ENCODE assay signal across 1 cellular context in the genomic region with DNA sequence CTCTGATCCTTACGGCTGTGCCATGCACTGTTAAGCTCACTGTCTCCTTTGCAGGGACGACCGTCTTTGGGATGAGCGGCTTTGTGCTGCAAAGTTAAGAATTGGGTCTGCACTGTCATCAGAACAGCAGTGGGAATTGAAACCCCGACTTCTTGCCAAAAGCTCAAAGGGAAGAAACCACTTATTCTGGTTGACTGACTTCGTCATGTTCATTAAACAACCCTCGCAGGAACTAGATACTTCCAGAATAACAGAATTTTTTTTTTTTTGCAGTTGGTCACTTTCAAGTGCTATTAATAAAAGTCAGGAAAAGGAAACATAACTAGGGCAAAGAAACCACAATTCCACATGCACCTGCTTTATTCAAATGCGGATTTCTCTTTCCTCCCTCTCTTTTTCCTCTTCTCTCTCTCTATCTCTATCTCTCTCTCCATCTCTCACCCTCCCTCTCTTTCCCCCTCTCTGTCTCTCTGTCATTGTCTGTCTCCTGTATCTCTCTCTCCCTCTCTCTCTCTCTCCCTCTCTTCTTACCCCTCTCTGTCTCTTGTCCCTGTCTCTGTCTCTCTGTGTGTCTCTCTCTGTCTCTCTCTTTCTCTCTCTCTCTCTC.
A peak's percentile ranks its signal among the peaks of the same experiment; 100 is the strongest.
TF ChIP-seq lines count a peak whose summit lies in the region.

No MANE protein-coding gene starts in this region.

TF ChIP-seq in GM12878, 131 proteins besides CTCF, POLR2A, EP300 and RAD21 (continued from another document and continues in another):
- TF ChIP-seq E2F8 (IDR thresholded peaks at IDR 0.05; ENCODE audit: low read depth, partially characterized antibody) (no peak), SREBF2 (IDR thresholded peaks at IDR 0.05; ENCODE audit: low read length) (no peak), ATF7 (IDR thresholded peaks at IDR 0.05; ENCODE audit: low read depth) (peak; percentile 61), NR2C2 (IDR thresholded peaks at IDR 0.05; ENCODE audit: borderline replicate concordance, control insufficient read depth, insufficient read length, low read depth) (no peak), MAX (IDR thresholded peaks at IDR 0.05; ENCODE audit: low read depth, low read length) (no peak), NRF1 (conservative IDR thresholded peaks at IDR 0.05; ENCODE audit: low read depth, low read length) (no peak), HDAC6 (IDR thresholded peaks at IDR 0.05; ENCODE audit: unreplicated experiment) (no peak), SUPT20H (IDR thresholded peaks at IDR 0.05; ENCODE audit: borderline replicate concordance, control insufficient read depth, low read depth, low read length) (no peak), EED (IDR thresholded peaks at IDR 0.05; ENCODE audit: low read depth) (peak; percentile 80), BMI1 (IDR thresholded peaks at IDR 0.05; ENCODE audit: borderline replicate concordance) (peak; percentile 60; the same call in 1 of the 2 replicates), CBX5 (IDR thresholded peaks at IDR 0.05; ENCODE audit: low read depth) (no peak), PML (IDR thresholded peaks at IDR 0.05; ENCODE audit: low read length) (no peak), GATAD2B (conservative IDR thresholded peaks at IDR 0.05; ENCODE audit: low read depth) (0 out of 2 replicates have a peak, but pooled peaks have one; percentile 49), NBN (IDR thresholded peaks at IDR 0.05) (peak; percentile 95), SPI1 (IDR thresholded peaks at IDR 0.05; ENCODE audit: borderline replicate concordance, insufficient read depth, low read depth, low read length) (peak; percentile 77), HCFC1 (IDR thresholded peaks at IDR 0.05; ENCODE audit: low read length) (no peak), RELB (IDR thresholded peaks at IDR 0.05; ENCODE audit: low read depth) (peak; percentile 94), BCLAF1 (IDR thresholded peaks at IDR 0.05) (no peak), SMARCA5 (IDR thresholded peaks at IDR 0.05) (peak; percentile 52; the same call in 1 of the 2 replicates), HDAC2 (IDR thresholded peaks at IDR 0.05) (no peak), STAT1 (conservative IDR thresholded peaks at IDR 0.05) (no peak), TARDBP (IDR thresholded peaks at IDR 0.05; ENCODE audit: borderline replicate concordance) (no peak), USF1 (IDR thresholded peaks at IDR 0.05; ENCODE audit: borderline replicate concordance, extremely low read length, insufficient read depth, low read depth, low read length) (no peak), ZNF24 (IDR thresholded peaks at IDR 0.05) (0 out of 2 replicates have a peak, but pooled peaks have one; percentile 28), IKZF1 (conservative IDR thresholded peaks at IDR 0.05) (peak; percentile 98), POLR2AphosphoS2 (IDR thresholded peaks at IDR 0.05; ENCODE audit: low read depth, low read length) (no peak), BRCA1 (IDR thresholded peaks at IDR 0.05; ENCODE audit: low read depth, low read length) (no peak), NKRF (conservative IDR thresholded peaks at IDR 0.05) (no peak), SUZ12 (IDR thresholded peaks at IDR 0.05; ENCODE audit: unreplicated experiment) (no peak)
- TF ChIP-seq, protein P1, sequence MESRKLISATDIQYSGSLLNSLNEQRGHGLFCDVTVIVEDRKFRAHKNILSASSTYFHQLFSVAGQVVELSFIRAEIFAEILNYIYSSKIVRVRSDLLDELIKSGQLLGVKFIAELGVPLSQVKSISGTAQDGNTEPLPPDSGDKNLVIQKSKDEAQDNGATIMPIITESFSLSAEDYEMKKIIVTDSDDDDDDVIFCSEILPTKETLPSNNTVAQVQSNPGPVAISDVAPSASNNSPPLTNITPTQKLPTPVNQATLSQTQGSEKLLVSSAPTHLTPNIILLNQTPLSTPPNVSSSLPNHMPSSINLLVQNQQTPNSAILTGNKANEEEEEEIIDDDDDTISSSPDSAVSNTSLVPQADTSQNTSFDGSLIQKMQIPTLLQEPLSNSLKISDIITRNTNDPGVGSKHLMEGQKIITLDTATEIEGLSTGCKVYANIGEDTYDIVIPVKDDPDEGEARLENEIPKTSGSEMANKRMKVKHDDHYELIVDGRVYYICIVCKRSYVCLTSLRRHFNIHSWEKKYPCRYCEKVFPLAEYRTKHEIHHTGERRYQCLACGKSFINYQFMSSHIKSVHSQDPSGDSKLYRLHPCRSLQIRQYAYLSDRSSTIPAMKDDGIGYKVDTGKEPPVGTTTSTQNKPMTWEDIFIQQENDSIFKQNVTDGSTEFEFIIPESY (IDR thresholded peaks at IDR 0.05): no peak
- TF ChIP-seq, protein P2, sequence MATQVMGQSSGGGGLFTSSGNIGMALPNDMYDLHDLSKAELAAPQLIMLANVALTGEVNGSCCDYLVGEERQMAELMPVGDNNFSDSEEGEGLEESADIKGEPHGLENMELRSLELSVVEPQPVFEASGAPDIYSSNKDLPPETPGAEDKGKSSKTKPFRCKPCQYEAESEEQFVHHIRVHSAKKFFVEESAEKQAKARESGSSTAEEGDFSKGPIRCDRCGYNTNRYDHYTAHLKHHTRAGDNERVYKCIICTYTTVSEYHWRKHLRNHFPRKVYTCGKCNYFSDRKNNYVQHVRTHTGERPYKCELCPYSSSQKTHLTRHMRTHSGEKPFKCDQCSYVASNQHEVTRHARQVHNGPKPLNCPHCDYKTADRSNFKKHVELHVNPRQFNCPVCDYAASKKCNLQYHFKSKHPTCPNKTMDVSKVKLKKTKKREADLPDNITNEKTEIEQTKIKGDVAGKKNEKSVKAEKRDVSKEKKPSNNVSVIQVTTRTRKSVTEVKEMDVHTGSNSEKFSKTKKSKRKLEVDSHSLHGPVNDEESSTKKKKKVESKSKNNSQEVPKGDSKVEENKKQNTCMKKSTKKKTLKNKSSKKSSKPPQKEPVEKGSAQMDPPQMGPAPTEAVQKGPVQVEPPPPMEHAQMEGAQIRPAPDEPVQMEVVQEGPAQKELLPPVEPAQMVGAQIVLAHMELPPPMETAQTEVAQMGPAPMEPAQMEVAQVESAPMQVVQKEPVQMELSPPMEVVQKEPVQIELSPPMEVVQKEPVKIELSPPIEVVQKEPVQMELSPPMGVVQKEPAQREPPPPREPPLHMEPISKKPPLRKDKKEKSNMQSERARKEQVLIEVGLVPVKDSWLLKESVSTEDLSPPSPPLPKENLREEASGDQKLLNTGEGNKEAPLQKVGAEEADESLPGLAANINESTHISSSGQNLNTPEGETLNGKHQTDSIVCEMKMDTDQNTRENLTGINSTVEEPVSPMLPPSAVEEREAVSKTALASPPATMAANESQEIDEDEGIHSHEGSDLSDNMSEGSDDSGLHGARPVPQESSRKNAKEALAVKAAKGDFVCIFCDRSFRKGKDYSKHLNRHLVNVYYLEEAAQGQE (IDR thresholded peaks at IDR 0.05; ENCODE audit: low read depth, low read length): no peak
- TF ChIP-seq, protein P3, sequence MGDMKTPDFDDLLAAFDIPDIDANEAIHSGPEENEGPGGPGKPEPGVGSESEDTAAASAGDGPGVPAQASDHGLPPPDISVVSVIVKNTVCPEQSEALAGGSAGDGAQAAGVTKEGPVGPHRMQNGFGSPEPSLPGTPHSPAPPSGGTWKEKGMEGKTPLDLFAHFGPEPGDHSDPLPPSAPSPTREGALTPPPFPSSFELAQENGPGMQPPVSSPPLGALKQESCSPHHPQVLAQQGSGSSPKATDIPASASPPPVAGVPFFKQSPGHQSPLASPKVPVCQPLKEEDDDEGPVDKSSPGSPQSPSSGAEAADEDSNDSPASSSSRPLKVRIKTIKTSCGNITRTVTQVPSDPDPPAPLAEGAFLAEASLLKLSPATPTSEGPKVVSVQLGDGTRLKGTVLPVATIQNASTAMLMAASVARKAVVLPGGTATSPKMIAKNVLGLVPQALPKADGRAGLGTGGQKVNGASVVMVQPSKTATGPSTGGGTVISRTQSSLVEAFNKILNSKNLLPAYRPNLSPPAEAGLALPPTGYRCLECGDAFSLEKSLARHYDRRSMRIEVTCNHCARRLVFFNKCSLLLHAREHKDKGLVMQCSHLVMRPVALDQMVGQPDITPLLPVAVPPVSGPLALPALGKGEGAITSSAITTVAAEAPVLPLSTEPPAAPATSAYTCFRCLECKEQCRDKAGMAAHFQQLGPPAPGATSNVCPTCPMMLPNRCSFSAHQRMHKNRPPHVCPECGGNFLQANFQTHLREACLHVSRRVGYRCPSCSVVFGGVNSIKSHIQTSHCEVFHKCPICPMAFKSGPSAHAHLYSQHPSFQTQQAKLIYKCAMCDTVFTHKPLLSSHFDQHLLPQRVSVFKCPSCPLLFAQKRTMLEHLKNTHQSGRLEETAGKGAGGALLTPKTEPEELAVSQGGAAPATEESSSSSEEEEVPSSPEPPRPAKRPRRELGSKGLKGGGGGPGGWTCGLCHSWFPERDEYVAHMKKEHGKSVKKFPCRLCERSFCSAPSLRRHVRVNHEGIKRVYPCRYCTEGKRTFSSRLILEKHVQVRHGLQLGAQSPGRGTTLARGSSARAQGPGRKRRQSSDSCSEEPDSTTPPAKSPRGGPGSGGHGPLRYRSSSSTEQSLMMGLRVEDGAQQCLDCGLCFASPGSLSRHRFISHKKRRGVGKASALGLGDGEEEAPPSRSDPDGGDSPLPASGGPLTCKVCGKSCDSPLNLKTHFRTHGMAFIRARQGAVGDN (IDR thresholded peaks at IDR 0.05): no peak
